Comparison of ENCODE assay signal across 16 cellular contexts in the genomic region with DNA sequence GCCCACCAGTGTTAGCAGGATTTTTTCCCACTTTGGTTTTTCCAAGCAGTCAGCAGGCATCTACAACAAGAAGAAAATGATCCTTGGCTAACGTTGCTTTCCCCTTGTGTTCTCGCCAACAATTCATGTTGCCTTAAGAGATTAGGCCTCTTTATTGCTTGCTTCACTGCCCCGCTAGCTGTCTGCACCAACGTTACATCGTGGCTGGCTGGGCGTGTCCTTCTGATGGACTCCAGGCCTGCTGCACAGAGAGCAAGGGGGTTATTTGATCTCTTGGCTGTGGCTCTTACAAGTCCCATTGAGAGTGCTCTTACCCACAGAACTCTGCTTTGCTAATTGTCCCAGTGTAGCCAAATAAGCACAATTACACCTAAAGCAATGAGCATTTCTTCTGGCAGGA. TPM values are rescaled to one million over a fixed set of nuclear protein-coding genes. Genes with fewer than 3 reads are reported as not detected.
DNase-seq lines count a peak whose midpoint lies in the region; ATAC-seq and TF ChIP-seq lines count a peak whose summit lies in the region.
"Had no signal": no experiment of that assay in that cellular context is flagged by ENCODE, and none has a peak within 500 bp of the region (broad histone marks: within the 10 kb centered on the region; RNA-seq: fewer than 3 reads in every experiment).

No MANE protein-coding gene starts in this region.

- H3K9me2 ChIP-seq in PC-3 (replicated peaks; ENCODE audit: low read length): no peaks in the 10 kb centered on the region

- H3K9me3 ChIP-seq in PC-3 (ENCODE audit: low read length): no peaks in the 10 kb centered on the region

- no peaks in the 10 kb centered on the region for H3K4me1 ChIP-seq in PC-3 (ENCODE audit: insufficient read depth, low read length)

- H2AFZ ChIP-seq in PC-3 (ENCODE audit: low read length): no peak overlapping the region
- H2AFZ ChIP-seq: PC-9 had no signal

- no peaks in the 10 kb centered on the region for H3K27me3 Mint-ChIP-seq in mesothelial cell of epicardium (ENCODE audit: low read depth)
- peaks cover 22% of the 10 kb centered on the region for H3K27me3 Mint-ChIP-seq in osteocyte (ENCODE audit: unreplicated experiment)
- H3K27me3 Mint-ChIP-seq: activated naive CD8-positive, alpha-beta T cell had no signal

- no peaks in the 10 kb centered on the region for H3F3A ChIP-seq in PC-3 (ENCODE audit: low read length, unreplicated experiment)

- intact Hi-C loops in PC-3 (cut with micrococcal nuclease): loop anchor here (5.0 kb wide), 1 partner anchor 92 kb away; no protein-coding TSS in a partner anchor

- H3K27me3 ChIP-seq in PC-3 (ENCODE audit: low read length): no peaks in the 10 kb centered on the region
- H3K27me3 ChIP-seq: upper lobe of left lung had no signal

- H3K4me3 Mint-ChIP-seq in mesothelial cell of epicardium (no peak overlapping the region), osteocyte (ENCODE audit: unreplicated experiment) (no peak overlapping the region)
- H3K4me3 Mint-ChIP-seq: activated naive CD8-positive, alpha-beta T cell; memory B cell had no signal

- BruUV-seq in PC-3 (replicated peaks; lab: Mats Ljungman, UMichigan): no TSS peak

- DNase-seq in DMS79 (lab: John Stamatoyannopoulos, UW) (peak; percentile 57), NCI-H2107 (lab: John Stamatoyannopoulos, UW) (peak; percentile 36), fibroblast of peridontal ligament (ENCODE audit: extremely low read depth) (peak; percentile 27), mesothelial cell of epicardium (ENCODE audit: low spot score in 2 of 2, unreplicated experiment in 2 of 2) (no peak), PC-3 (no peak), osteocyte (ENCODE audit: extremely low spot score, unreplicated experiment) (no peak), occipital lobe (lab: John Stamatoyannopoulos, UW) (no peak)
- DNase-seq: DMS 273 treated with DMSO at 0.1 percent for 48 hours, nucleus accumbens, PC-9 had no signal

- H3K36me3 ChIP-seq in PC-3 (ENCODE audit: low read depth, low read length): no peaks in the 10 kb centered on the region
- H3K36me3 ChIP-seq: upper lobe of left lung had no signal

- H3K9ac ChIP-seq in PC-3 (ENCODE audit: low read length): no peak overlapping the region

- TF ChIP-seq CTCF in mesothelial cell of epicardium (IDR thresholded peaks at IDR 0.05; ENCODE audit: unreplicated experiment) (no peak), PC-3 (conservative IDR thresholded peaks at IDR 0.05; ENCODE audit: low read depth, low read length) (no peak), osteocyte (IDR thresholded peaks at IDR 0.05) (no peak)

- no peak overlapping the region for H3K4me2 ChIP-seq in PC-3 (ENCODE audit: low read length)
- H3K4me2 ChIP-seq: PC-9 had no signal

- no peak overlapping the region for H3K27ac ChIP-seq in PC-3 (ENCODE audit: low read length)
- H3K27ac ChIP-seq: PC-9, upper lobe of left lung had no signal

- no peak for ATAC-seq in GM21723 (IDR thresholded peaks at IDR 0.05; ENCODE audit: unreplicated experiment)
- ATAC-seq in PC-3: no peak
- ATAC-seq: activated CD4-positive, CD25-positive, alpha-beta regulatory T cell treated with anti-CD3 and anti-CD28 coated beads, Interleukin-2, amount 50 U/mL, for 24 hours had no signal

- no peaks in the 10 kb centered on the region for H4K20me1 ChIP-seq in PC-3 (ENCODE audit: low read length)

- CTCF ChIA-PET in PC-3 (lab: Charles Lee): no interaction called here

- H3K9me3 Mint-ChIP-seq in mesothelial cell of epicardium: peaks cover 16% of the 10 kb centered on the region
- peaks cover 11% of the 10 kb centered on the region for H3K9me3 Mint-ChIP-seq in osteocyte (ENCODE audit: unreplicated experiment)

- no peak overlapping the region for H3K4me3 ChIP-seq in PC-3 (ENCODE audit: low read length)
- H3K4me3 ChIP-seq: PC-9, upper lobe of left lung had no signal

- H3K4me1 Mint-ChIP-seq in mesothelial cell of epicardium (peaks cover 20% of the 10 kb centered on the region), osteocyte (ENCODE audit: unreplicated experiment) (no peaks in the 10 kb centered on the region)
- H3K4me1 Mint-ChIP-seq: memory B cell had no signal

- H3K27ac Mint-ChIP-seq in mesothelial cell of epicardium: peak overlapping the region; percentile 34
- no peak overlapping the region for H3K27ac Mint-ChIP-seq in osteocyte (ENCODE audit: unreplicated experiment)
- H3K27ac Mint-ChIP-seq: activated naive CD8-positive, alpha-beta T cell; memory B cell had no signal

- POLR2A ChIA-PET in PC-3 (lab: Charles Lee; ENCODE audit: unreplicated experiment): no interaction called here

- H3K79me2 ChIP-seq in PC-3 (ENCODE audit: low read length): no peaks in the 10 kb centered on the region

- H3K36me3 Mint-ChIP-seq in mesothelial cell of epicardium (peaks cover 2% of the 10 kb centered on the region), osteocyte (ENCODE audit: unreplicated experiment) (no peaks in the 10 kb centered on the region)
- H3K36me3 Mint-ChIP-seq: activated naive CD8-positive, alpha-beta T cell had no signal

RNA-seq across cellular contexts. Expression of a gene that starts 17.8 kb away (rescaled TPM):
- not detected in 3 replicates for total RNA-seq in mesothelial cell of epicardium
- total RNA-seq in PC-3 (2014; rRNA removed): not detected in 2 replicates
- not detected in 2 replicates for total RNA-seq in osteocyte
- total RNA-seq in occipital lobe: not detected
- total RNA-seq: epithelial cell of proximal tubule, PC-9 had no signal

RNA-seq across cellular contexts. Expression of a gene that starts 22.8 kb away (rescaled TPM):
- not detected in 3 replicates for total RNA-seq in mesothelial cell of epicardium
- total RNA-seq in PC-3 (2014; rRNA removed): not detected in 2 replicates
- not detected in 2 replicates for total RNA-seq in osteocyte
- not detected for total RNA-seq in occipital lobe
- total RNA-seq: epithelial cell of proximal tubule, PC-9 had no signal

RNA-seq across cellular contexts. Expression of a gene that starts 30.3 kb away (rescaled TPM):
- total RNA-seq in mesothelial cell of epicardium: 261 to 276 TPM (median 265 TPM) in 3 replicates
- 388 and 455 TPM in 2 replicates for total RNA-seq in PC-3 (2014; rRNA removed)
- total RNA-seq in osteocyte: 123 and 126 TPM in 2 replicates
- total RNA-seq in occipital lobe: 101 TPM

Comparison
In these comparisons a context has a peak if more than half of its experiments do, and no peak if none do; other contexts are left out.
1. DNase-seq: peak in DMS79 (single experiment), NCI-H2107 (single experiment) and fibroblast of peridontal ligament (single experiment); none in mesothelial cell of epicardium (0 of 2), PC-3 (single experiment), osteocyte (single experiment) and occipital lobe (single experiment).